Comparison of ENCODE assay signal across 8 cellular contexts in genomic region chr3:138935864-138936762, GRCh38. TPM values are rescaled to one million over a fixed set of nuclear protein-coding genes. Genes with fewer than 3 reads are reported as not detected.
DNase-seq lines count a peak whose midpoint lies in the region; ATAC-seq and TF ChIP-seq lines count a peak whose summit lies in the region.

No MANE protein-coding gene starts in this region.

- intact Hi-C loops in PC-3 (cut with micrococcal nuclease) (loop anchor here (5.0 to 10.0 kb wide), 2 partner anchors 99 to 391 kb away; no protein-coding TSS in a partner anchor), stomach (cut with DNase I; ENCODE audit: low total_unique reads) (loop anchor here (10.0 kb wide), 1 partner anchor 389 kb away; no protein-coding TSS in a partner anchor)

- no peak for TF ChIP-seq EP300 in stomach (IDR thresholded peaks at IDR 0.05)

- no peaks in the 10 kb centered on the region for H3K9me2 ChIP-seq in PC-3 (replicated peaks; ENCODE audit: low read length)

- H3K4me3 ChIP-seq in GM12875 (ENCODE audit: low read depth, low read length) = no peak overlapping the region
- H3K4me3 ChIP-seq in PC-3 (ENCODE audit: low read length) = peak overlapping the region; percentile 65
- H3K4me3 ChIP-seq in fibroblast of the aortic adventitia (ENCODE audit: low read depth, low read length) = peak overlapping the region; percentile 56
- H3K4me3 ChIP-seq in stomach = peak overlapping the region; percentile 23 to 47 (median 36)

- TF ChIP-seq CTCF in 22Rv1 (IDR thresholded peaks at IDR 0.05) = peak; percentile 92
- peak; percentile 97 for TF ChIP-seq CTCF in GM12875 (IDR thresholded peaks at IDR 0.05; ENCODE audit: borderline replicate concordance, insufficient read depth, low read depth, low read length)
- TF ChIP-seq CTCF in PC-3 (conservative IDR thresholded peaks at IDR 0.05; ENCODE audit: low read depth, low read length) = peak; percentile 69
- peak; percentile 92 for TF ChIP-seq CTCF in fibroblast of the aortic adventitia (IDR thresholded peaks at IDR 0.05; ENCODE audit: insufficient read depth, low read length)
- TF ChIP-seq CTCF in nephron progenitor cell (IDR thresholded peaks at IDR 0.05) = peak; percentile 98
- peak in 5 of 7 experiments; percentile 61 to 96 (median 90) for TF ChIP-seq CTCF in stomach (IDR thresholded peaks at IDR 0.05)

- ATAC-seq in HG03103 (IDR thresholded peaks at IDR 0.05; ENCODE audit: low read depth, unreplicated experiment) (peak; percentile 62), PC-3 (peak; percentile 82)

- DNase-seq in PC-3 (peak; percentile 71), activated T-helper 1 cell treated with Interleukin-2 at 50 U/mL for 16 hours (ENCODE audit: low read depth) (peak; percentile 45), fibroblast of the aortic adventitia (ENCODE audit: low read depth) (peak; percentile 58), nephron progenitor cell (peak; percentile 91), stomach (peak; percentile 80)

- TF ChIP-seq POLR2A in stomach (IDR thresholded peaks at IDR 0.05) = no peak

- H3K27ac ChIP-seq in 22Rv1 = no peak overlapping the region
- H3K27ac ChIP-seq in PC-3 (ENCODE audit: low read length) = no peak overlapping the region
- H3K27ac ChIP-seq in stomach = no peak overlapping the region

- H3K36me3 Mint-ChIP-seq in nephron progenitor cell (ENCODE audit: low read depth) = no peaks in the 10 kb centered on the region

- H3K4me1 Mint-ChIP-seq in nephron progenitor cell = peaks cover 23% of the 10 kb centered on the region

- no TSS peak for BruUV-seq in PC-3 (replicated peaks; lab: Mats Ljungman, UMichigan)

- H3K27ac Mint-ChIP-seq in nephron progenitor cell = no peak overlapping the region

- peak overlapping the region; percentile 84 for H3K4me2 ChIP-seq in PC-3 (ENCODE audit: low read length)

- H3K36me3 ChIP-seq in PC-3 (ENCODE audit: low read depth, low read length) (no peaks in the 10 kb centered on the region), stomach (no peaks in the 10 kb centered on the region)

- H3F3A ChIP-seq in PC-3 (ENCODE audit: low read length, unreplicated experiment) = no peaks in the 10 kb centered on the region

- CTCF ChIA-PET in PC-3 (lab: Charles Lee) = interaction anchor here (0.5 to 1.4 kb wide), 12 partner anchors 12 to 517 kb away, joined by 3 to 12 read pairs (median 6); partner anchors contain the start of gene CEP70

- WGBS in stomach, 5 donors = 4 to 13% (median 5%) methylated on average over 27 to 60 of the region's 60 CpGs

- peak overlapping the region; percentile 80 for H3K4me3 Mint-ChIP-seq in nephron progenitor cell

- peaks cover 4% of the 10 kb centered on the region; the same call in 1 of the 2 replicates for H3K4me1 ChIP-seq in PC-3 (ENCODE audit: insufficient read depth, low read length)
- H3K4me1 ChIP-seq in stomach = peaks cover 39 to 46% (median 44%) of the 10 kb centered on the region in 4 donors

- no peaks in the 10 kb centered on the region for H3K9me3 Mint-ChIP-seq in nephron progenitor cell

- H3K27me3 ChIP-seq in PC-3 (ENCODE audit: low read length) = no peaks in the 10 kb centered on the region
- peaks cover 39 to 71% (median 64%) of the 10 kb centered on the region in 3 donors for H3K27me3 ChIP-seq in stomach

- peaks cover 93% of the 10 kb centered on the region for H3K27me3 Mint-ChIP-seq in nephron progenitor cell (ENCODE audit: low read depth, poor library complexity)

- H3K79me2 ChIP-seq in PC-3 (ENCODE audit: low read length) = no peaks in the 10 kb centered on the region

- H3K9me3 ChIP-seq in PC-3 (ENCODE audit: low read length) = no peaks in the 10 kb centered on the region
- H3K9me3 ChIP-seq in stomach = no peaks in the 10 kb centered on the region

- no peaks in the 10 kb centered on the region for H4K20me1 ChIP-seq in PC-3 (ENCODE audit: low read length)

- peak overlapping the region; percentile 94 for H2AFZ ChIP-seq in PC-3 (ENCODE audit: low read length)

- H3K9ac ChIP-seq in PC-3 (ENCODE audit: low read length) = peak overlapping the region; percentile 41

- POLR2A ChIA-PET in PC-3 (lab: Charles Lee; ENCODE audit: unreplicated experiment) = no interaction called here

RNA-seq across cellular contexts. Expression of gene FOXL2, which starts 10.8 kb away (rescaled TPM):
- total RNA-seq in PC-3 (2014; rRNA removed) = not detected in 2 replicates
- under 0.01 TPM in 1 of 2 replicates, not detected in the other for total RNA-seq in fibroblast of the aortic adventitia (ENCODE audit: low replicate concordance)
- total RNA-seq in stomach = not detected
- not detected for polyA plus RNA-seq in stomach

RNA-seq across cellular contexts. Expression of gene FOXL2NB, which starts 10.9 kb away (rescaled TPM):
- 0.17 TPM in 1 of 2 replicates, not detected in the other for total RNA-seq in PC-3 (2014; rRNA removed)
- total RNA-seq in fibroblast of the aortic adventitia (ENCODE audit: low replicate concordance) = not detected in 2 replicates
- total RNA-seq in stomach = not detected
- polyA plus RNA-seq in stomach = under 1 TPM in 1 of 3 donors, not detected in 2; 0.03 TPM
